In the genomic region with DNA sequence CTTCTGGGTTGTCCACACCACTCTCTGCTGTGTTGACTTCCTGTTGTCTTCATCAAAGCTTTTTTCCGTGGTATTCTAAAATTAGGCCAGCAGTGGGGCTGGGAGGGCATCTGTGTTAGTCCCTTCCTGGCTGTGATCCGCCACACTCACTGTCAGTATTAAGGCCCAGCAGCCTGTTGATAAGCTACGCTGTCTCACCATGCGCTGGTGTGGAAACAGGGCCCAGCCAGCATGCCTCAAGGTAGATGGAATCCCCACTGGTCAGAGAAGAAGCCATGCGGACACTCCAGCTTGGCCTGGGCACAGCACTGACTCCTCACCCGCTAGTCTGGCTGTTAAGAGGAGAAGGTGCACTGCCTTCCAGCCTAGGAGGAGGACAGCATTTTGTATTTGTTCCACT, we compare ENCODE assay signal across 1 cellular context.
TF ChIP-seq lines count a peak whose summit lies in the region.

No MANE protein-coding gene starts in this region.

TF ChIP-seq in K562, 482 proteins besides CTCF, POLR2A, EP300 and RAD21:
- TF ChIP-seq TSC22D4 (tag; IDR thresholded peaks at IDR 0.05) (no peak), HDAC2 (IDR thresholded peaks at IDR 0.05) (no peak), TCF7 (IDR thresholded peaks at IDR 0.05; ENCODE audit: borderline replicate concordance) (no peak), CREM (IDR thresholded peaks at IDR 0.05; ENCODE audit: low read depth) (no peak), HEY1 (CRISPR knock-in tag; IDR thresholded peaks at IDR 0.05; ENCODE audit: borderline replicate concordance) (no peak), ZC3H4 (CRISPR knock-in tag; IDR thresholded peaks at IDR 0.05; ENCODE audit: borderline replicate concordance) (no peak), SP1 (CRISPR knock-in tag; IDR thresholded peaks at IDR 0.05) (no peak)
